11 cellular contexts compared by ENCODE assay signal in genomic region chr9:33132249-33132772, GRCh38. TPM values are rescaled to one million over a fixed set of nuclear protein-coding genes. Genes with fewer than 3 reads are reported as not detected.
A peak's percentile ranks its signal among the peaks of the same experiment; 100 is the strongest.
DNase-seq lines count a peak whose midpoint lies in the region; ATAC-seq, FAIRE-seq and TF ChIP-seq lines count a peak whose summit lies in the region.
"Had no signal": no experiment of that assay in that cellular context is flagged by ENCODE, and none has a peak within 500 bp of the region (broad histone marks: within the 10 kb centered on the region; RNA-seq: fewer than 3 reads in every experiment).

No MANE protein-coding gene starts in this region.

- H3K36me3 Mint-ChIP-seq in activated T-cell treated with anti-CD3 and anti-CD28 coated beads, Interleukin-2, amount 50 U/mL, for 72 hours (ENCODE audit: insufficient read depth in 2 of 2) = peaks cover 13 to 33% of the 10 kb centered on the region in 2 donors

- H3K36me3 ChIP-seq in liver (ENCODE audit: control insufficient read depth in 4 of 4, insufficient read depth in 3 of 4, low read depth in 1 of 4, low read length in 3 of 4) = peaks cover 5 to 43% (median 31%) of the 10 kb centered on the region in 4 donors

- no peaks in the 10 kb centered on the region for H3K27me3 Mint-ChIP-seq in activated T-cell treated with anti-CD3 and anti-CD28 coated beads, Interleukin-2, amount 50 U/mL, for 72 hours (ENCODE audit: low read depth)

- no peak for DNase-seq in activated T-cell treated with anti-CD3 and anti-CD28 coated beads, Interleukin-2, amount 50 U/mL, for 72 hours
- DNase-seq in activated T-cell treated with anti-CD3 and anti-CD28 coated beads, Interleukin-2, amount 50 U/mL, for 48 hours = no peak
- DNase-seq in cardiac fibroblast (ENCODE audit: low read depth in 2 of 2) = peak; percentile 64 to 80
- peak; percentile 29 for DNase-seq in urothelium cell line (ENCODE audit: low spot score)
- DNase-seq in NCI-H1930 (lab: John Stamatoyannopoulos, UW) = no peak
- DNase-seq: AML-193, NCI-H774 had no signal

- H3K4me3 Mint-ChIP-seq in activated T-cell treated with anti-CD3 and anti-CD28 coated beads, Interleukin-2, amount 50 U/mL, for 72 hours = no peak overlapping the region
- H3K4me3 Mint-ChIP-seq: nephron had no signal

- TF ChIP-seq RAD21 in liver (IDR thresholded peaks at IDR 0.05) = no peak

- TF ChIP-seq CTCF in cardiac fibroblast (IDR thresholded peaks at IDR 0.05; ENCODE audit: low read depth, low read length) = no peak
- no peak for TF ChIP-seq CTCF in liver (IDR thresholded peaks at IDR 0.05; ENCODE audit: low read depth, low read length, missing input control)

- H3K4me1 ChIP-seq in liver (ENCODE audit: control insufficient read depth in 4 of 4, insufficient read depth in 4 of 4, low read length in 3 of 4) = peaks cover 29 to 77% (median 71%) of the 10 kb centered on the region in 4 donors

- peak overlapping the region; percentile 99 for H3K27ac Mint-ChIP-seq in activated T-cell treated with anti-CD3 and anti-CD28 coated beads, Interleukin-2, amount 50 U/mL, for 72 hours

- H3K9me3 Mint-ChIP-seq in activated T-cell treated with anti-CD3 and anti-CD28 coated beads, Interleukin-2, amount 50 U/mL, for 72 hours = no peaks in the 10 kb centered on the region
- H3K9me3 Mint-ChIP-seq: nephron had no signal

- no peak overlapping the region for H3K4me3 ChIP-seq in cardiac fibroblast (replicated peaks in 1 of 2; ENCODE audit: low read depth in 2 of 2, low read length in 2 of 2)
- H3K4me3 ChIP-seq in liver (ENCODE audit: low read depth in 1 of 3, low read length in 3 of 3) = no peak overlapping the region

- no peak for FAIRE-seq in urothelium cell line (lab: Jason Lieb, UNC)

- peak overlapping the region; percentile 64 to 71 for H3K27ac ChIP-seq in liver (ENCODE audit: low read depth in 1 of 2, low read length in 2 of 2)

- H3K4me1 Mint-ChIP-seq in activated T-cell treated with anti-CD3 and anti-CD28 coated beads, Interleukin-2, amount 50 U/mL, for 72 hours (ENCODE audit: low read depth) = peaks cover 52% of the 10 kb centered on the region

- H3K9ac ChIP-seq in liver (ENCODE audit: low read depth in 1 of 2, low read length in 2 of 2) = no peak overlapping the region

- ATAC-seq in activated T-cell treated with anti-CD3 and anti-CD28 coated beads, Interleukin-2, amount 50 U/mL, for 72 hours (replicated peaks in 1 of 2) = no peak
- ATAC-seq in GM21529 (IDR thresholded peaks at IDR 0.05; ENCODE audit: unreplicated experiment) (no peak), GM21737 (IDR thresholded peaks at IDR 0.05; ENCODE audit: unreplicated experiment) (no peak)

- H3K9me3 ChIP-seq in liver (ENCODE audit: control insufficient read depth in 4 of 4, low read length in 3 of 4) = no peaks in the 10 kb centered on the region

- WGBS in liver = 69% methylated on average over 9 of the region's 9 CpGs

- no peaks in the 10 kb centered on the region for H3K27me3 ChIP-seq in liver (ENCODE audit: control insufficient read depth in 4 of 4, insufficient read depth in 4 of 4, low read length in 3 of 4)

TF ChIP-seq in liver, 16 proteins besides CTCF, POLR2A, EP300 and RAD21:
- TF ChIP-seq HNF4G (IDR thresholded peaks at IDR 0.05) = no peak
- TF ChIP-seq, protein P1, sequence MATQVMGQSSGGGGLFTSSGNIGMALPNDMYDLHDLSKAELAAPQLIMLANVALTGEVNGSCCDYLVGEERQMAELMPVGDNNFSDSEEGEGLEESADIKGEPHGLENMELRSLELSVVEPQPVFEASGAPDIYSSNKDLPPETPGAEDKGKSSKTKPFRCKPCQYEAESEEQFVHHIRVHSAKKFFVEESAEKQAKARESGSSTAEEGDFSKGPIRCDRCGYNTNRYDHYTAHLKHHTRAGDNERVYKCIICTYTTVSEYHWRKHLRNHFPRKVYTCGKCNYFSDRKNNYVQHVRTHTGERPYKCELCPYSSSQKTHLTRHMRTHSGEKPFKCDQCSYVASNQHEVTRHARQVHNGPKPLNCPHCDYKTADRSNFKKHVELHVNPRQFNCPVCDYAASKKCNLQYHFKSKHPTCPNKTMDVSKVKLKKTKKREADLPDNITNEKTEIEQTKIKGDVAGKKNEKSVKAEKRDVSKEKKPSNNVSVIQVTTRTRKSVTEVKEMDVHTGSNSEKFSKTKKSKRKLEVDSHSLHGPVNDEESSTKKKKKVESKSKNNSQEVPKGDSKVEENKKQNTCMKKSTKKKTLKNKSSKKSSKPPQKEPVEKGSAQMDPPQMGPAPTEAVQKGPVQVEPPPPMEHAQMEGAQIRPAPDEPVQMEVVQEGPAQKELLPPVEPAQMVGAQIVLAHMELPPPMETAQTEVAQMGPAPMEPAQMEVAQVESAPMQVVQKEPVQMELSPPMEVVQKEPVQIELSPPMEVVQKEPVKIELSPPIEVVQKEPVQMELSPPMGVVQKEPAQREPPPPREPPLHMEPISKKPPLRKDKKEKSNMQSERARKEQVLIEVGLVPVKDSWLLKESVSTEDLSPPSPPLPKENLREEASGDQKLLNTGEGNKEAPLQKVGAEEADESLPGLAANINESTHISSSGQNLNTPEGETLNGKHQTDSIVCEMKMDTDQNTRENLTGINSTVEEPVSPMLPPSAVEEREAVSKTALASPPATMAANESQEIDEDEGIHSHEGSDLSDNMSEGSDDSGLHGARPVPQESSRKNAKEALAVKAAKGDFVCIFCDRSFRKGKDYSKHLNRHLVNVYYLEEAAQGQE (IDR thresholded peaks at IDR 0.05) = no peak
- no peak for TF ChIP-seq EGR1 (IDR thresholded peaks at IDR 0.05; ENCODE audit: low read depth in 2 of 2)

RNA-seq across cellular contexts. Expression of gene B4GALT1, which starts 34.8 kb away (rescaled TPM):
- total RNA-seq in activated T-cell treated with anti-CD3 and anti-CD28 coated beads, Interleukin-2, amount 50 U/mL, for 72 hours = 10 to 100 TPM; 72.2 to 91.9 TPM
- total RNA-seq in liver = 10 to 100 TPM; 27.3 to 58.1 TPM
- 10 to 100 TPM; 25.9 to 59.8 TPM for polyA plus RNA-seq in liver

RNA-seq across cellular contexts. Expression of gene SMU1, which starts 55.8 kb away (rescaled TPM):
- 10 to 100 TPM; 23.4 to 27.6 TPM for total RNA-seq in activated T-cell treated with anti-CD3 and anti-CD28 coated beads, Interleukin-2, amount 50 U/mL, for 72 hours
- 10 to 100 TPM; 12.3 to 14.2 TPM for total RNA-seq in liver
- polyA plus RNA-seq in liver = 1 to 10 TPM; 5.3 to 6.7 TPM

Comparison
In these comparisons a context has a peak if more than half of its experiments do, and no peak if none do; other contexts are left out.
1. DNase-seq: peak in cardiac fibroblast (2 of 2) and urothelium cell line (single experiment); none in activated T-cell treated with anti-CD3 and anti-CD28 coated beads, Interleukin-2, amount 50 U/mL, for 72 hours (0 of 2), activated T-cell treated with anti-CD3 and anti-CD28 coated beads, Interleukin-2, amount 50 U/mL, for 48 hours (0 of 2) and NCI-H1930 (0 of 2).